1 cellular context compared by ENCODE assay signal in the genomic region with DNA sequence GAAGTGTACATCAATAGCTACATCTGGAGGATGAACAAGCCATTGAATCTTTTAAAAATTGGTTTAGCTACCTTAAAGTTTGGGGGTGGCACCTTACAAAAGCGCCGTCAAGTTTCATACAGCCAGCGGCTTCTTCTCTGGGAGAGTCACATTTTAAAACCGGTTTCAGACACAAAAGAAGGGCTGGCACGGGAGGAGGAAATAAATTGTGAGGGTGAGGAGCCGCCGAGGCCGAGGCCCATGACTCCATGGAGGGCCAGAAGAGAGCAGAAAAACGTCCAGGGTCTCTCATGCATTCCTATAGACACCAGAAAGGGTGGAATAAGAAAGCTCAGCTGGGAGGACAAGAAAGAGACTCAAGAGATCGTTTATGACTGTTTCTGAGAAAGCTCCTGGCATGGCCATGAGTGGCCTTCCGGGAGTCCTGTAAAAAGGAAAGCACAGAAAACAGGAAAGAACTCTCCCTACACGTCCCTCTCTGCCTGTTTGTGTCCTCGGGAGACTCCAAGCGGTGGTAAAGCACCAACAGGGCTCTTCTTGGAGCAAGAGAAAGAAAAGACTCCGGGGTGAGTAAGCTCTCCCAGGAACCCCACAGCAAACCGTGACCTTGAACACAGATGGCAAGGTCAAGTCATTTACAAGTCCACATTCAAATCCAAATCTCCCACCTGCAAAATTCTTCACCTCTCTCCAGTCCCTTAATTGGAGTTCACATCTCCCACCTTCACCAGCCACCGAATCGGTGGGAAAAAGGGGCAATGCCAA.
TF ChIP-seq lines count a peak whose summit lies in the region.

No MANE protein-coding gene starts in this region.

TF ChIP-seq in IMR-90, 13 proteins besides CTCF, POLR2A, EP300 and RAD21:
- TF ChIP-seq MAFK (IDR thresholded peaks at IDR 0.05; ENCODE audit: low read depth, low read length), result no peak
- peak; percentile 45; the same call in 1 of the 2 replicates for TF ChIP-seq SMC3 (IDR thresholded peaks at IDR 0.05; ENCODE audit: low read depth, low read length)
TF ChIP-seq in IMR-90: peak in this region for 1.
